26 cellular contexts compared by ENCODE assay signal in the genomic region with DNA sequence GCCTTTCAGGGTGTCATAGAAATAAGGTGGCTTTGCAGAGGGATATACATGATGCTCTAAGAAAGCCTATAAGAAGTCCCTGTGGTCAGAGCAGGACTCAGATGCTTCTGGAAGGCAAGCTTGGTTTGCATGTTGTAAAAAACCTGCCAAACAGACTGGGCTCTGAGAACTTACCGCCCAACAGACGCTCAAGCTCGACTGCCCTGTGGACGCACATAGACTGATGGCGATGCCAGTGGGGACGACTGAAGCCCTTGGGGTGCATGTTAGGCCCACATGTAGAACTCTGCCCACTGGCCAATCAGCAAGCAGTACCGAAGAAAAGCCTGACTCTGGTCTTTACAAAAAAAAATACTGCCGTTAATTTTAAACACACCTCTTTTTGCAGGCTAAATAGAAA.
A peak's percentile ranks its signal among the peaks of the same experiment; 100 is the strongest.
DNase-seq lines count a peak whose midpoint lies in the region; ATAC-seq, FAIRE-seq and TF ChIP-seq lines count a peak whose summit lies in the region.
"Had no signal": no experiment of that assay in that cellular context is flagged by ENCODE, and none has a peak within 500 bp of the region (broad histone marks: within the 10 kb centered on the region; RNA-seq: fewer than 3 reads in every experiment).

No MANE protein-coding gene starts in this region.

- ATAC-seq in foreskin keratinocyte = no peak
- ATAC-seq in HG03571 (IDR thresholded peaks at IDR 0.05; ENCODE audit: unreplicated experiment) = no peak
- ATAC-seq in GM21576 (IDR thresholded peaks at IDR 0.05; ENCODE audit: unreplicated experiment) = no peak
- ATAC-seq: A549, GM12878 had no signal

- peak overlapping the region; percentile 49 for H3K27ac Mint-ChIP-seq in chondrocyte (ENCODE audit: unreplicated experiment)
- peak overlapping the region; percentile 74 to 89 (median 84) for H3K27ac Mint-ChIP-seq in nephron
- H3K27ac Mint-ChIP-seq: CD4-positive, alpha-beta T cell; CD8-positive, alpha-beta memory T cell had no signal

- H3K27ac ChIP-seq in endothelial cell of umbilical vein (ENCODE audit: insufficient read depth, low read depth, low read length) (no peak overlapping the region), foreskin keratinocyte (no peak overlapping the region)
- H3K27ac ChIP-seq: A549; BLaER1 treated with 17β-estradiol and CSF1 and Interleukin-3, amounts not matched to agents 10 nM and 100 nM had no signal

- H3K4me3 ChIP-seq in endothelial cell of umbilical vein (replicated peaks in 1 of 3; ENCODE audit: insufficient read depth in 1 of 3, low read depth in 1 of 3, low read length in 3 of 3) = no peak overlapping the region
- H3K4me3 ChIP-seq: A549; BLaER1 treated with 17β-estradiol and CSF1 and Interleukin-3, amounts not matched to agents 10 nM and 100 nM; GM12878; HAP-1 had no signal

- H3K9me3 Mint-ChIP-seq in chondrocyte (ENCODE audit: low read depth) = no peaks in the 10 kb centered on the region
- no peaks in the 10 kb centered on the region for H3K9me3 Mint-ChIP-seq in nephron
- H3K9me3 Mint-ChIP-seq: CD14-positive monocyte; CD4-positive, alpha-beta T cell; CD8-positive, alpha-beta memory T cell; HFFc6 had no signal

- no peak overlapping the region for H3K4me2 ChIP-seq in endothelial cell of umbilical vein (ENCODE audit: insufficient read depth, low read length)
- H3K4me2 ChIP-seq: A549 had no signal

- no peak for DNase-seq in chondrocyte (ENCODE audit: low spot score)
- DNase-seq in endothelial cell of umbilical vein (ENCODE audit: low read depth, low spot score) = no peak
- DNase-seq in foreskin keratinocyte = no peak
- DNase-seq in stimulated activated naive CD4-positive, alpha-beta T cell (lab: John Stamatoyannopoulos, UW) = no peak
- DNase-seq: 8988T; ACHN; AML-193; BE2C; CD4-positive, alpha-beta T cell; CD8-positive, alpha-beta memory T cell; DMS 273 treated with DMSO at 0.1 percent for 48 hours; DMS79; EL; GDM1; GOT3; HFFc6 had no signal

- TF ChIP-seq POLR2A in endothelial cell of umbilical vein (IDR thresholded peaks at IDR 0.05; ENCODE audit: low read depth, low read length) = no peak

- intact Hi-C loops in endothelial cell of umbilical vein (cut with micrococcal nuclease) = no loop called here

- no peak overlapping the region for H2AFZ ChIP-seq in endothelial cell of umbilical vein (ENCODE audit: low read depth, low read length)

- no peak overlapping the region for H3K4me3 Mint-ChIP-seq in chondrocyte (ENCODE audit: unreplicated experiment)
- H3K4me3 Mint-ChIP-seq in nephron = peak overlapping the region in 2 of 3 experiments; percentile 46 to 48
- H3K4me3 Mint-ChIP-seq: CD4-positive, alpha-beta T cell; CD8-positive, alpha-beta memory T cell; HFFc6 had no signal

- H3K27me3 Mint-ChIP-seq in chondrocyte (ENCODE audit: low read depth) (no peaks in the 10 kb centered on the region), nephron (ENCODE audit: low read depth) (no peaks in the 10 kb centered on the region)

- CTCF ChIA-PET in endothelial cell of umbilical vein (lab: Charles Lee) = interaction anchor here (1.1 kb wide), 1 partner anchor 18 kb away, joined by 3 read pairs; no protein-coding TSS in a partner anchor

- H4K20me1 ChIP-seq in endothelial cell of umbilical vein (replicated peaks; ENCODE audit: control insufficient read depth, extremely low read depth, insufficient read depth, low read length) = no peaks in the 10 kb centered on the region

- no peaks in the 10 kb centered on the region for H3K36me3 ChIP-seq in endothelial cell of umbilical vein (ENCODE audit: control insufficient read depth in 2 of 2, extremely low read depth in 1 of 2, insufficient read depth in 2 of 2, low read length in 2 of 2)
- H3K36me3 ChIP-seq: BE2C, HAP-1 had no signal

- BruUV-seq in endothelial cell of umbilical vein (replicated peaks; lab: Mats Ljungman, UMichigan) = no TSS peak

- peak; percentile 24 for FAIRE-seq in endothelial cell of umbilical vein (lab: Jason Lieb, UNC)
- FAIRE-seq: A549, D721Med, GM12878, H54 had no signal

- H3K36me3 Mint-ChIP-seq in chondrocyte (ENCODE audit: low read depth) (peaks cover 3% of the 10 kb centered on the region), nephron (ENCODE audit: low read depth) (no peaks in the 10 kb centered on the region)
- H3K36me3 Mint-ChIP-seq: CD14-positive monocyte; CD8-positive, alpha-beta memory T cell had no signal

- no peaks in the 10 kb centered on the region for H3K9me1 ChIP-seq in endothelial cell of umbilical vein (replicated peaks; ENCODE audit: control insufficient read depth, extremely low read depth, insufficient read depth, low read length)

- TF ChIP-seq CTCF in chondrocyte (IDR thresholded peaks at IDR 0.05) (no peak), endothelial cell of umbilical vein (IDR thresholded peaks at IDR 0.05; ENCODE audit: extremely low read depth in 1 of 2, insufficient read depth in 1 of 2, low read depth in 1 of 2, low read length in 2 of 2) (no peak), nephron (IDR thresholded peaks at IDR 0.05; ENCODE audit: unreplicated experiment in 3 of 3) (no peak), foreskin keratinocyte (conservative IDR thresholded peaks at IDR 0.05) (no peak)

- no peaks in the 10 kb centered on the region for H3K9me3 ChIP-seq in endothelial cell of umbilical vein (replicated peaks; ENCODE audit: control insufficient read depth, insufficient read depth, low read length)
- H3K9me3 ChIP-seq: A549; BE2C; BLaER1 treated with 17β-estradiol and CSF1 and Interleukin-3, amounts not matched to agents 10 nM and 100 nM; HAP-1 had no signal

- POLR2A ChIA-PET in endothelial cell of umbilical vein (lab: Charles Lee) = no interaction called here

- H3K27me3 ChIP-seq in endothelial cell of umbilical vein (ENCODE audit: control insufficient read depth in 2 of 2, insufficient read depth in 2 of 2, low read length in 2 of 2) = no peaks in the 10 kb centered on the region
- peaks cover 1% of the 10 kb centered on the region for H3K27me3 ChIP-seq in foreskin keratinocyte
- H3K27me3 ChIP-seq: BE2C; BLaER1 treated with 17β-estradiol and CSF1 and Interleukin-3, amounts not matched to agents 10 nM and 100 nM had no signal

- peaks cover 36% of the 10 kb centered on the region for H3K4me1 Mint-ChIP-seq in chondrocyte (ENCODE audit: low read depth)
- peaks cover 61% of the 10 kb centered on the region for H3K4me1 Mint-ChIP-seq in nephron

- H3K9ac ChIP-seq in endothelial cell of umbilical vein (replicated peaks; ENCODE audit: extremely low read depth, insufficient read depth, low read length) = no peak overlapping the region
- H3K9ac ChIP-seq: BLaER1 treated with 17β-estradiol and CSF1 and Interleukin-3, amounts not matched to agents 10 nM and 100 nM had no signal

- H3K4me1 ChIP-seq in endothelial cell of umbilical vein (ENCODE audit: control insufficient read depth, extremely low read depth, insufficient read depth, low read length) (peaks cover 16% of the 10 kb centered on the region), foreskin keratinocyte (no peaks in the 10 kb centered on the region)
- H3K4me1 ChIP-seq: BE2C, HAP-1 had no signal

- dilution Hi-C loops in endothelial cell of umbilical vein (cut with MboI; ENCODE audit: extremely low pct_ligation_motif_present, low sequenced_read_pairs) = no loop called here

- H3K79me2 ChIP-seq in endothelial cell of umbilical vein (ENCODE audit: control insufficient read depth, insufficient read depth, low read length) = peaks cover 65% of the 10 kb centered on the region

TF ChIP-seq in endothelial cell of umbilical vein, 7 proteins besides CTCF, POLR2A, EP300 and RAD21:
- TF ChIP-seq, protein P1, sequence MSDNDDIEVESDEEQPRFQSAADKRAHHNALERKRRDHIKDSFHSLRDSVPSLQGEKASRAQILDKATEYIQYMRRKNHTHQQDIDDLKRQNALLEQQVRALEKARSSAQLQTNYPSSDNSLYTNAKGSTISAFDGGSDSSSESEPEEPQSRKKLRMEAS (IDR thresholded peaks at IDR 0.05; ENCODE audit: insufficient read depth, insufficient read length) = no peak
- TF ChIP-seq FOS (IDR thresholded peaks at IDR 0.05; ENCODE audit: borderline replicate concordance, insufficient read depth, low read length) = no peak
- no peak for TF ChIP-seq EZH2 (IDR thresholded peaks at IDR 0.05; ENCODE audit: borderline replicate concordance, low read depth, low read length, severe bottlenecking)
TF ChIP-seq in endothelial cell of umbilical vein: peak in this region for 0.
